ENCODE assay signal across 10 cellular contexts in the genomic region with DNA sequence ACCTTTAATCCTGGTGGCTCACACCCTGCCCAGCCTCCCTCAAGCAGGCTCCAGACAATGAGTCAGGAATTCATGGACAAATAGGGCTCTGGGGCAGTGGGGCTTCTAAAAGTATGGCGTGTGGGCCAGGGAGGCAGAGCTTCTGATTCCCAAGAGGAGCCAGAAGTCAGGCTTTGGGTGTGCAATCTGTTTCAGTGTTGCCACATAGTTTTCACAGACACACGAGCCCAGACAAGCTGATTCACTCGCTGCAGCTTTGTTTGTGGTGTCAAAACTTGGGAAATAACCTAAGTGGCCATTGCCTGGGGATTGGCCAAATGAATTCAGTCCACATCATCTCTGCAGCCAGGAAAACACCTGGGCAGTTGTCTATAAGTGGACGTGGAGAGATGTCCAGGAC. TPM values are rescaled to one million over a fixed set of nuclear protein-coding genes. Genes with fewer than 3 reads are reported as not detected.
DNase-seq lines count a peak whose midpoint lies in the region; ATAC-seq and TF ChIP-seq lines count a peak whose summit lies in the region.
"Had no signal": no experiment of that assay in that cellular context is flagged by ENCODE, and none has a peak within 500 bp of the region (broad histone marks: within the 10 kb centered on the region; RNA-seq: fewer than 3 reads in every experiment).

No MANE protein-coding gene starts in this region.

- intact Hi-C loops in spleen (cut with DNase I; ENCODE audit: low total_unique reads): no loop called here

- TF ChIP-seq CTCF in RWPE1 (conservative IDR thresholded peaks at IDR 0.05; ENCODE audit: low read depth) (no peak), fibroblast of pulmonary artery (IDR thresholded peaks at IDR 0.05; ENCODE audit: low read length, missing control alignments) (no peak), spleen (IDR thresholded peaks at IDR 0.05 in 8 of 11, conservative IDR thresholded peaks at IDR 0.05 in 3 of 11) (no peak), glutamatergic neuron (IDR thresholded peaks at IDR 0.05; ENCODE audit: partially characterized antibody, unreplicated experiment) (no peak)

- H3K9me3 ChIP-seq in spleen: no peaks in the 10 kb centered on the region

- DNase-seq in ELR (ENCODE audit: low read depth): peak; percentile 95
- peak; percentile 90 for DNase-seq in RWPE1 (ENCODE audit: low spot score)
- peak; percentile 99 for DNase-seq in fibroblast of pulmonary artery (ENCODE audit: low read depth)
- peak; percentile 97 for DNase-seq in renal cortical epithelial cell (ENCODE audit: low read depth)
- no peak for DNase-seq in spleen
- DNase-seq in stimulated activated CD4-positive, alpha-beta T cell treated with anti-CD3 and anti-CD28 coated beads, Interleukin-12 subunit alpha, Interleukin-12 subunit beta, amount 100 ng/mL, for 4 hours: no peak
- no peak for DNase-seq in glutamatergic neuron
- DNase-seq: effector memory CD4-positive, alpha-beta T cell had no signal

- POLR2A ChIA-PET in RWPE1 (lab: Yijun Ruan, JAX; ENCODE audit: low non-redundant PET): interaction anchor here (0.6 to 1.5 kb wide), 3 partner anchors 9 to 24 kb away, joined by 3 to 16 read pairs (median 5); partner anchors contain the start of gene PEDS1

- H3K27ac Mint-ChIP-seq in glutamatergic neuron (ENCODE audit: unreplicated experiment): no peak overlapping the region
- H3K27ac Mint-ChIP-seq: T-helper 1 cell treated with Interleukin-12 subunit alpha and Interleukin-12 subunit beta and Interleukin-4 antibody, amounts not matched to agents 30 μg/mL and 1 μg/mL, for 36 hours had no signal

- peaks cover 6% of the 10 kb centered on the region for H3K27me3 Mint-ChIP-seq in glutamatergic neuron (ENCODE audit: unreplicated experiment)

- peaks cover 12% of the 10 kb centered on the region for H3K4me1 Mint-ChIP-seq in glutamatergic neuron (ENCODE audit: low read depth, unreplicated experiment)

- peaks cover 2 to 67% (median 28%) of the 10 kb centered on the region in 6 donors for H3K36me3 ChIP-seq in spleen

- no peak for TF ChIP-seq POLR2A in spleen (IDR thresholded peaks at IDR 0.05)

- peak overlapping the region; percentile 98 for H3K27ac ChIP-seq in RWPE1
- H3K27ac ChIP-seq in spleen: peak overlapping the region in 4 of 8 donors; percentile 3 to 90 (median 40)

- no peaks in the 10 kb centered on the region for H3K27me3 ChIP-seq in spleen (replicated peaks in 1 of 7)

- CTCF ChIA-PET in RWPE1 (lab: Yijun Ruan, JAX): interaction anchor here (0.7 to 1.3 kb wide), 6 partner anchors 9 to 335 kb away, joined by 3 to 8 read pairs (median 4); partner anchors contain the start of gene PEDS1

- H3K9me3 Mint-ChIP-seq in glutamatergic neuron (ENCODE audit: unreplicated experiment): no peaks in the 10 kb centered on the region
- H3K9me3 Mint-ChIP-seq: T-helper 1 cell treated with Interleukin-12 subunit alpha and Interleukin-12 subunit beta and Interleukin-4 antibody, amounts not matched to agents 30 μg/mL and 1 μg/mL, for 36 hours had no signal

- peaks cover 6% of the 10 kb centered on the region for H3K36me3 Mint-ChIP-seq in glutamatergic neuron (ENCODE audit: unreplicated experiment)

- ATAC-seq in HG03280 (IDR thresholded peaks at IDR 0.05; ENCODE audit: unreplicated experiment): no peak

- peaks cover 25 to 100% (median 79%) of the 10 kb centered on the region in 6 donors for H3K4me1 ChIP-seq in spleen

- 42 to 79% (median 54%) methylated on average over 4 of the region's 4 CpGs for WGBS in spleen, 5 donors

- no peak overlapping the region for H3K4me3 Mint-ChIP-seq in glutamatergic neuron (ENCODE audit: unreplicated experiment)
- H3K4me3 Mint-ChIP-seq: T-helper 1 cell treated with Interleukin-12 subunit alpha and Interleukin-12 subunit beta and Interleukin-4 antibody, amounts not matched to agents 30 μg/mL and 1 μg/mL, for 36 hours had no signal

- H3K4me3 ChIP-seq in fibroblast of pulmonary artery (replicated peaks; ENCODE audit: low read depth, low read length) (no peak overlapping the region), spleen (no peak overlapping the region)

RNA-seq across cellular contexts. Expression of gene PEDS1, which starts 9.2 kb away (rescaled TPM):
- 19.4 and 22.6 TPM in 2 replicates for total RNA-seq in renal cortical epithelial cell
- 10 to 100 TPM; 15.3 to 24.8 (median 20.3) TPM for total RNA-seq in spleen
- 10 to 100 TPM in 2 of 3 donors, 1 to 10 TPM in 1; 9.6 to 14.3 (median 12.2) TPM for polyA plus RNA-seq in spleen
- 29.3 TPM for total RNA-seq in glutamatergic neuron (ENCODE audit: unreplicated experiment)

RNA-seq across cellular contexts. Expression of gene UBE2V1, which starts 31.4 kb away (rescaled TPM):
- total RNA-seq in renal cortical epithelial cell: 15.5 and 56.4 TPM in 2 replicates
- total RNA-seq in spleen: 100 to 1,000 TPM; 110 to 140 (median 131) TPM
- 10 to 100 TPM; 62.3 to 76.9 (median 69.5) TPM for polyA plus RNA-seq in spleen
- total RNA-seq in glutamatergic neuron (ENCODE audit: unreplicated experiment): 149 TPM

RNA-seq across cellular contexts. Expression of gene CEBPB, which starts 46.3 kb away (rescaled TPM):
- 35.3 and 50.4 TPM in 2 replicates for total RNA-seq in renal cortical epithelial cell
- total RNA-seq in spleen: 100 to 1,000 TPM in 5 of 7 donors, 10 to 100 TPM in 2; 64.7 to 273 (median 145) TPM
- 10 to 100 TPM; 24.2 to 26.0 (median 25.3) TPM for polyA plus RNA-seq in spleen
- 11.3 TPM for total RNA-seq in glutamatergic neuron (ENCODE audit: unreplicated experiment)

Comparison
In these comparisons a context has a peak if more than half of its experiments do, and no peak if none do; other contexts are left out.
1. DNase-seq: peak in ELR (single experiment), RWPE1 (single experiment), fibroblast of pulmonary artery (single experiment) and renal cortical epithelial cell (single experiment); none in spleen (single experiment), stimulated activated CD4-positive, alpha-beta T cell treated with anti-CD3 and anti-CD28 coated beads, Interleukin-12 subunit alpha, Interleukin-12 subunit beta, amount 100 ng/mL, for 4 hours (single experiment) and glutamatergic neuron (single experiment).